In genomic region chr1:115534-115933, GRCh38 we compare ENCODE assay signal across 12 cellular contexts. TPM values are rescaled to one million over a fixed set of nuclear protein-coding genes. Genes with fewer than 3 reads are reported as not detected.
"Had no signal": no experiment of that assay in that cellular context is flagged by ENCODE, and none has a peak within 500 bp of the region (broad histone marks: within the 10 kb centered on the region; RNA-seq: fewer than 3 reads in every experiment).

No MANE protein-coding gene starts in this region.

RNA-seq across cellular contexts. Expression of gene OR4F5, which starts 50.3 kb away (rescaled TPM):
- total RNA-seq: OCI-LY7, PC-3, PC-9, Peyer's patch, Right ventricle myocardium inferior, Right ventricle myocardium superior, RPMI7951, SJCRH30, SJSA1, SK-MEL-5, T-cell had no signal
- polyA plus RNA-seq: SK-N-SH had no signal
